Comparison of ENCODE assay signal across 20 cellular contexts in the genomic region with DNA sequence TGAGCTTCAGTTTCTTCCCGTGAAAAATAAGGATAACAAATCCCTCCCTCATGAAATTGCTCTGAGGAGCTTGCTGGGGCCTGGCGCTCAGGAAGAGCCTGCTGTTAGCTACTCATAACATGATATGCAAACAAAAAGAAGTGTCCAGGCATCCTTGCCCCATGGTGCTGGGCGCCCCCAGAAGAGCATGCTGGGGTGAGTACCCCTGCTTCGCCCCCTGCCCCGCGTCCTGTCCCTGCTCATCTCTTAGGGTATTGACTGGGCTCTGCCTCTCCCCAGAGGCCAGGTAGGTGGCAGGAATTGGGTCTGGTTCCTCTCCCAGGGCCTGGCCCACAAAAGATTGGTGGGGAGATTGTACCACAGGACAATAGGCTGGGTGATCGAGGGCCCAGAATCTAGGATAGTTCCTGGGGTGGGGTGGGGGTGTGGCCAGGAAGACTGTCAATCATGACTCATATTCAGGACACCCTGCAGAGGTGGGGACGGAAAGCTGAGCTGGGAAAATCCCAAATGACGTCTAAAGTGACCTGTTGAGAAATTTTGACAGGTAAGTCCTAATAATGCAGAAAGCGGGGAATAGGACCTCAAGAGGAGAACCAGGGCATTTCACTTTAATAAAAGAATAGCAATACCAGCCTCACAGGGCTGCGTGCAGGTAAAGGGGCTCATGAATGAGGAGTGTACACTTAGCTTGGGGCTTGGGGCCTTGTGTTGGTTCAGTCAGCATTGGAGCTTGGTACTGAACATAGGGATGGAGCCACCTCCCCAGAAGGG. TPM values are rescaled to one million over a fixed set of nuclear protein-coding genes. Genes with fewer than 3 reads are reported as not detected.
DNase-seq lines count a peak whose midpoint lies in the region; ATAC-seq, FAIRE-seq and TF ChIP-seq lines count a peak whose summit lies in the region.
"Had no signal": no experiment of that assay in that cellular context is flagged by ENCODE, and none has a peak within 500 bp of the region (broad histone marks: within the 10 kb centered on the region; RNA-seq: fewer than 3 reads in every experiment).

No MANE protein-coding gene starts in this region.

- H3K27me3 ChIP-seq in Karpas-422 (ENCODE audit: low read length) (no peaks in the 10 kb centered on the region), bronchial epithelial cell (ENCODE audit: control insufficient read depth, insufficient read depth, low read length) (no peaks in the 10 kb centered on the region), neuronal stem cell (ENCODE audit: control insufficient read depth in 3 of 3, insufficient read depth in 3 of 3, low read depth in 1 of 3, low read length in 3 of 3) (peaks cover 30 to 85% (median 56%) of the 10 kb centered on the region in 3 experiments)

- DNase-seq in Caki2 (ENCODE audit: low read depth) (peak; percentile 25), Karpas-422 (peak; percentile 80), bronchial epithelial cell (ENCODE audit: low read depth) (peak; percentile 97), neuronal stem cell (ENCODE audit: low spot score) (no peak), ACHN (no peak), activated gamma-delta T cell treated with Interleukin-2 at 50 U/mL for 16 hours (no peak), mesenteric fat pad (ENCODE audit: low spot score) (no peak)
- DNase-seq in activated CD8-positive, alpha-beta T cell treated with anti-CD3 and anti-CD28 coated beads, Interleukin-2, amount 10 ng/mL, durations not matched to agents 7 days and 5 days: no peak
- DNase-seq: AML-193; glutamatergic neuron; kidney glomerular epithelial cell; NCI-H524 treated with DMSO at 0.1 percent for 48 hours; stimulated activated naive B cell treated with anti-CD40 and anti-IgM and Interleukin-4, amounts not matched to agents 10 μg/mL and 1 μg/mL and 100 μg/mL, for 72 hours; SW 1271; uterus had no signal

- CTCF ChIA-PET in activated CD8-positive, alpha-beta T cell treated with anti-CD3 and anti-CD28 coated beads, Interleukin-2, amount 10 ng/mL, durations not matched to agents 7 days and 5 days (lab: Charles Lee): no interaction called here

- no peak overlapping the region for H3K4me3 Mint-ChIP-seq in activated CD8-positive, alpha-beta T cell treated with anti-CD3 and anti-CD28 coated beads, Interleukin-2, amount 10 ng/mL, durations not matched to agents 7 days and 5 days
- H3K4me3 Mint-ChIP-seq: activated T-helper 17 cell treated with anti-CD3 and anti-CD28 coated beads, Interleukin-2, amount 50 U/mL, for 72 hours; stimulated activated naive B cell treated with anti-CD40 and anti-IgM and Interleukin-4, amounts not matched to agents 10 μg/mL and 1 μg/mL and 100 μg/mL, for 72 hours had no signal

- H3K27ac ChIP-seq in Karpas-422 (ENCODE audit: low read length) (peak overlapping the region; percentile 60), neuronal stem cell (replicated peaks; ENCODE audit: low read length) (no peak overlapping the region)
- H3K27ac ChIP-seq: coronary artery, pancreas, skin epidermis, uterus had no signal

- H3K9me3 ChIP-seq in Karpas-422 (ENCODE audit: low read length) (no peaks in the 10 kb centered on the region), neuronal stem cell (replicated peaks in 1 of 2; ENCODE audit: control insufficient read depth in 2 of 2, insufficient read depth in 1 of 2, low read depth in 1 of 2, low read length in 2 of 2) (peaks cover 0 to 3% of the 10 kb centered on the region in 2 donors)
- H3K9me3 ChIP-seq: pancreas, uterus had no signal

- H3K4me2 ChIP-seq in Karpas-422 (ENCODE audit: low read depth, low read length, poor library complexity, severe bottlenecking) (no peak overlapping the region), neuronal stem cell (ENCODE audit: insufficient read depth, low read length, poor library complexity, severe bottlenecking) (no peak overlapping the region)

- H3K4me3 ChIP-seq in Karpas-422 (ENCODE audit: low read length) (no peak overlapping the region), bronchial epithelial cell (ENCODE audit: low read depth, low read length) (no peak overlapping the region), neuronal stem cell (ENCODE audit: low read length in 2 of 2) (no peak overlapping the region)
- H3K4me3 ChIP-seq: coronary artery, pancreas, skin epidermis, uterus had no signal

- peak; percentile 9 for TF ChIP-seq CTCF in bronchial epithelial cell (IDR thresholded peaks at IDR 0.05; ENCODE audit: insufficient read depth, low read length, severe bottlenecking)

- H3K9ac ChIP-seq in Karpas-422 (ENCODE audit: low read length) (no peak overlapping the region), neuronal stem cell (ENCODE audit: low read depth, low read length, poor library complexity) (no peak overlapping the region)

- H2AK5ac ChIP-seq in neuronal stem cell (ENCODE audit: low read depth, low read length): peak overlapping the region; percentile 10

- H2BK120ac ChIP-seq in neuronal stem cell (ENCODE audit: low read depth, low read length): no peak overlapping the region

- peaks cover 26% of the 10 kb centered on the region for H4K20me1 ChIP-seq in Karpas-422 (ENCODE audit: insufficient read depth, low read depth, low read length)

- H3K36me3 ChIP-seq in Karpas-422 (ENCODE audit: insufficient read depth, low read length) (peaks cover 19% of the 10 kb centered on the region), bronchial epithelial cell (ENCODE audit: control insufficient read depth, insufficient read depth, low read length) (peaks cover 15% of the 10 kb centered on the region), neuronal stem cell (replicated peaks in 1 of 2; ENCODE audit: control insufficient read depth in 2 of 2, insufficient read depth in 2 of 2, low read length in 2 of 2) (no peaks in the 10 kb centered on the region)
- H3K36me3 ChIP-seq: pancreas, uterus had no signal

- no peak overlapping the region for H2BK5ac ChIP-seq in neuronal stem cell (ENCODE audit: low read length)

- H3K79me1 ChIP-seq in neuronal stem cell (ENCODE audit: low read depth, low read length): peaks cover 5% of the 10 kb centered on the region

- no peaks in the 10 kb centered on the region for H3K9me3 Mint-ChIP-seq in activated CD8-positive, alpha-beta T cell treated with anti-CD3 and anti-CD28 coated beads, Interleukin-2, amount 10 ng/mL, durations not matched to agents 7 days and 5 days (ENCODE audit: insufficient read depth)
- H3K9me3 Mint-ChIP-seq: activated T-helper 17 cell treated with anti-CD3 and anti-CD28 coated beads, Interleukin-2, amount 50 U/mL, for 72 hours had no signal

- peaks cover 21% of the 10 kb centered on the region for H3K4me1 ChIP-seq in Karpas-422 (ENCODE audit: low read length)
- H3K4me1 ChIP-seq in neuronal stem cell (ENCODE audit: control insufficient read depth in 2 of 2, insufficient read depth in 1 of 2, low read depth in 1 of 2, low read length in 2 of 2): peaks cover 0 to 2% of the 10 kb centered on the region in 2 donors
- H3K4me1 ChIP-seq: pancreas, uterus had no signal

- H3K4ac ChIP-seq in neuronal stem cell (ENCODE audit: low read length): no peak overlapping the region

- H2AFZ ChIP-seq in Karpas-422 (ENCODE audit: low read length): no peak overlapping the region
- H2AFZ ChIP-seq in neuronal stem cell (ENCODE audit: low read length): no peak overlapping the region

- in situ Hi-C loops in Caki2 (cut with HindIII; ENCODE audit: low pct_unique_long_range_greater_than_20kb, low sequenced_read_pairs) (no loop called here), ACHN (cut with HindIII; ENCODE audit: low pct_ligation_motif_present, low pct_unique_long_range_greater_than_20kb, low sequenced_read_pairs) (no loop called here)

- peak; percentile 60 for FAIRE-seq in bronchial epithelial cell (lab: Jason Lieb, UNC)
- FAIRE-seq: pancreas had no signal

- no CpG with 5 or more reads among the region's 11 CpGs for WGBS in neuronal stem cell (ENCODE audit: extremely low coverage in 2 of 2, insufficient read length in 2 of 2, insufficient replicate concordance in 1 of 2), 2 donors

- H3K27me3 Mint-ChIP-seq in activated CD8-positive, alpha-beta T cell treated with anti-CD3 and anti-CD28 coated beads, Interleukin-2, amount 10 ng/mL, durations not matched to agents 7 days and 5 days (ENCODE audit: low read depth): peaks cover 41% of the 10 kb centered on the region

- no peak overlapping the region for H2BK12ac ChIP-seq in neuronal stem cell (ENCODE audit: low read length)

- peak overlapping the region; percentile 71 for H2BK15ac ChIP-seq in neuronal stem cell (ENCODE audit: low read length)

- H3K9me2 ChIP-seq in Karpas-422 (replicated peaks; ENCODE audit: insufficient read depth, low read length): no peaks in the 10 kb centered on the region

- H3K23ac ChIP-seq in neuronal stem cell (ENCODE audit: low read depth, low read length, poor library complexity): no peak overlapping the region

- H3K27ac Mint-ChIP-seq in activated CD8-positive, alpha-beta T cell treated with anti-CD3 and anti-CD28 coated beads, Interleukin-2, amount 10 ng/mL, durations not matched to agents 7 days and 5 days: no peak overlapping the region
- H3K27ac Mint-ChIP-seq: activated T-helper 17 cell treated with anti-CD3 and anti-CD28 coated beads, Interleukin-2, amount 50 U/mL, for 72 hours; stimulated activated naive B cell treated with anti-CD40 and anti-IgM and Interleukin-4, amounts not matched to agents 10 μg/mL and 1 μg/mL and 100 μg/mL, for 72 hours had no signal

- H3K18ac ChIP-seq in neuronal stem cell (ENCODE audit: low read length): no peak overlapping the region

- POLR2A ChIA-PET in activated CD8-positive, alpha-beta T cell treated with anti-CD3 and anti-CD28 coated beads, Interleukin-2, amount 10 ng/mL, durations not matched to agents 7 days and 5 days (lab: Charles Lee): no interaction called here

- H4K91ac ChIP-seq in neuronal stem cell (ENCODE audit: low read depth, low read length, poor library complexity): no peak overlapping the region

- no peak overlapping the region for H3K14ac ChIP-seq in neuronal stem cell (ENCODE audit: low read length)

- H3K79me2 ChIP-seq in Karpas-422 (ENCODE audit: low read length): peaks cover 8% of the 10 kb centered on the region

- H4K8ac ChIP-seq in neuronal stem cell (ENCODE audit: low read depth, low read length): no peak overlapping the region

- peaks cover 8% of the 10 kb centered on the region for H3K36me3 Mint-ChIP-seq in activated CD8-positive, alpha-beta T cell treated with anti-CD3 and anti-CD28 coated beads, Interleukin-2, amount 10 ng/mL, durations not matched to agents 7 days and 5 days (ENCODE audit: low read depth)

- peaks cover 7% of the 10 kb centered on the region for H3K4me1 Mint-ChIP-seq in activated CD8-positive, alpha-beta T cell treated with anti-CD3 and anti-CD28 coated beads, Interleukin-2, amount 10 ng/mL, durations not matched to agents 7 days and 5 days (ENCODE audit: low read depth)
- H3K4me1 Mint-ChIP-seq: activated T-helper 17 cell treated with anti-CD3 and anti-CD28 coated beads, Interleukin-2, amount 50 U/mL, for 72 hours had no signal

- no peak for ATAC-seq in activated CD8-positive, alpha-beta T cell treated with anti-CD3 and anti-CD28 coated beads, Interleukin-2, amount 10 ng/mL, durations not matched to agents 7 days and 5 days
- ATAC-seq: activated T-helper 17 cell treated with anti-CD3 and anti-CD28 coated beads, Interleukin-2, amount 50 U/mL, for 72 hours; stimulated activated naive B cell treated with anti-CD40 and anti-IgM and Interleukin-4, amounts not matched to agents 10 μg/mL and 1 μg/mL and 100 μg/mL, for 72 hours had no signal

RNA-seq across cellular contexts. Expression of a gene that starts 8.9 kb away (rescaled TPM):
- 0.35 and 4.6 TPM in 2 replicates for total RNA-seq in Caki2 (2014; rRNA removed; shearing (Covaris generic); ENCODE audit: low replicate concordance)
- 173 and 469 TPM in 2 replicates for total RNA-seq in Karpas-422 (2014; rRNA removed; shearing (Covaris generic); ENCODE audit: low replicate concordance)
- 87.7 and 145 TPM in 2 replicates for total RNA-seq in bronchial epithelial cell
- polyA plus RNA-seq in neuronal stem cell (2013, experiment 1 of 2): 0.17 TPM
- polyA plus RNA-seq in neuronal stem cell (2013, experiment 2 of 2): 0.14 TPM
- not detected for total RNA-seq in activated CD8-positive, alpha-beta T cell treated with anti-CD3 and anti-CD28 coated beads, Interleukin-2, amount 10 ng/mL, durations not matched to agents 7 days and 5 days
- 0.13 TPM for total RNA-seq in mesenteric fat pad
- total RNA-seq: activated T-helper 17 cell treated with anti-CD3 and anti-CD28 coated beads, Interleukin-2, amount 50 U/mL, for 72 hours; RPMI7951 had no signal

RNA-seq across cellular contexts. Expression of a gene that starts 57.4 kb away (rescaled TPM):
- total RNA-seq in Caki2 (2014; rRNA removed; shearing (Covaris generic); ENCODE audit: low replicate concordance): 1.1 TPM in 1 of 2 replicates, not detected in the other
- total RNA-seq in Karpas-422 (2014; rRNA removed; shearing (Covaris generic); ENCODE audit: low replicate concordance): not detected in 2 replicates
- total RNA-seq in bronchial epithelial cell (under 0.01 and 0.26 TPM in 2 replicates), mesenteric fat pad (0.61 TPM)
- polyA plus RNA-seq in neuronal stem cell (2013, experiment 1 of 2): 0.08 TPM
- polyA plus RNA-seq in neuronal stem cell (2013, experiment 2 of 2): 0.07 TPM
- total RNA-seq in activated CD8-positive, alpha-beta T cell treated with anti-CD3 and anti-CD28 coated beads, Interleukin-2, amount 10 ng/mL, durations not matched to agents 7 days and 5 days: under 1 TPM; 0.68 to 0.89 TPM
- total RNA-seq: RPMI7951 had no signal

Comparison
In these comparisons a context has a peak if more than half of its experiments do, and no peak if none do; other contexts are left out.
1. DNase-seq: peak in Caki2 (single experiment), Karpas-422 (single experiment) and bronchial epithelial cell (single experiment); none in neuronal stem cell (single experiment), activated CD8-positive, alpha-beta T cell treated with anti-CD3 and anti-CD28 coated beads, Interleukin-2, amount 10 ng/mL, durations not matched to agents 7 days and 5 days (single experiment), ACHN (single experiment), activated gamma-delta T cell treated with Interleukin-2 at 50 U/mL for 16 hours (single experiment) and mesenteric fat pad (single experiment).
2. RNA of a gene that starts 8.9 kb away (total RNA-seq): 173 to 469 TPM in Karpas-422 and 87.7 to 145 TPM in bronchial epithelial cell; 0.35 to 4.6 TPM in Caki2, 0.13 TPM in mesenteric fat pad (single experiment) and not detected in activated CD8-positive, alpha-beta T cell treated with anti-CD3 and anti-CD28 coated beads, Interleukin-2, amount 10 ng/mL, durations not matched to agents 7 days and 5 days; every median in the first group is over 10 times any median in the second.